1 cellular context compared by ENCODE assay signal in genomic region chr9:70419546-70420266, GRCh38.
TF ChIP-seq lines count a peak whose summit lies in the region.

No MANE protein-coding gene starts in this region.

TF ChIP-seq in HepG2, 621 proteins besides CTCF, POLR2A, EP300 and RAD21 (continued from another document and continues in another):
- no peak for TF ChIP-seq MLXIP (CRISPR knock-in tag; IDR thresholded peaks at IDR 0.05; ENCODE audit: borderline replicate concordance)
- TF ChIP-seq ZNF232 (CRISPR knock-in tag; IDR thresholded peaks at IDR 0.05; ENCODE audit: borderline replicate concordance), result no peak
- TF ChIP-seq TBX3 (IDR thresholded peaks at IDR 0.05; ENCODE audit: borderline replicate concordance), result peak; percentile 21; the same call in 1 of the 2 replicates
- no peak for TF ChIP-seq ZSCAN25 (CRISPR knock-in tag; IDR thresholded peaks at IDR 0.05)
- no peak for TF ChIP-seq HNRNPUL1 (IDR thresholded peaks at IDR 0.05; ENCODE audit: low read depth, low read length)
- TF ChIP-seq GMEB1 (CRISPR knock-in tag; IDR thresholded peaks at IDR 0.05; ENCODE audit: borderline replicate concordance), result no peak
- TF ChIP-seq ZBTB46 (CRISPR knock-in tag; IDR thresholded peaks at IDR 0.05; ENCODE audit: borderline replicate concordance), result no peak
- TF ChIP-seq ELK4 (CRISPR knock-in tag; IDR thresholded peaks at IDR 0.05; ENCODE audit: borderline replicate concordance), result no peak
- TF ChIP-seq ZNF44 (CRISPR knock-in tag; IDR thresholded peaks at IDR 0.05), result no peak
- TF ChIP-seq HMGA1 (CRISPR knock-in tag; conservative IDR thresholded peaks at IDR 0.05), result no peak
- no peak for TF ChIP-seq ZNF292 (CRISPR knock-in tag; IDR thresholded peaks at IDR 0.05; ENCODE audit: borderline replicate concordance, low read depth)
- TF ChIP-seq KAT2B (IDR thresholded peaks at IDR 0.05; ENCODE audit: borderline replicate concordance, low read depth, low read length), result no peak
- TF ChIP-seq PITX1 (CRISPR knock-in tag; IDR thresholded peaks at IDR 0.05), result no peak
- TF ChIP-seq ZNF639 (CRISPR knock-in tag; conservative IDR thresholded peaks at IDR 0.05), result no peak; the same call in 1 of the 2 replicates
- TF ChIP-seq FLYWCH1 (CRISPR knock-in tag; IDR thresholded peaks at IDR 0.05), result no peak
- TF ChIP-seq ZNF841 (CRISPR knock-in tag; IDR thresholded peaks at IDR 0.05; ENCODE audit: borderline replicate concordance), result no peak
- TF ChIP-seq PHF20 (CRISPR knock-in tag; IDR thresholded peaks at IDR 0.05), result no peak
- no peak for TF ChIP-seq CEBPZ (IDR thresholded peaks at IDR 0.05; ENCODE audit: low read length)
- TF ChIP-seq ZNF280B (CRISPR knock-in tag; IDR thresholded peaks at IDR 0.05; ENCODE audit: borderline replicate concordance), result no peak
- peak; percentile 55 for TF ChIP-seq MED8 (CRISPR knock-in tag; IDR thresholded peaks at IDR 0.05; ENCODE audit: insufficient replicate concordance)
- TF ChIP-seq SIN3B (IDR thresholded peaks at IDR 0.05; ENCODE audit: low read length), result no peak
- no peak for TF ChIP-seq SUZ12 (IDR thresholded peaks at IDR 0.05; ENCODE audit: low read depth, low read length)
- TF ChIP-seq FUBP1 (CRISPR knock-in tag; IDR thresholded peaks at IDR 0.05; ENCODE audit: borderline replicate concordance), result no peak
- peak; percentile 92 for TF ChIP-seq MAZ (IDR thresholded peaks at IDR 0.05; ENCODE audit: borderline replicate concordance, low read depth, low read length)
- TF ChIP-seq MAZ (CRISPR knock-in tag; IDR thresholded peaks at IDR 0.05; ENCODE audit: low read depth), result peak; percentile 5; the same call in 1 of the 2 replicates
- TF ChIP-seq RXRA (CRISPR knock-in tag; IDR thresholded peaks at IDR 0.05), result no peak
- TF ChIP-seq ZSCAN12 (CRISPR knock-in tag; IDR thresholded peaks at IDR 0.05), result no peak
- TF ChIP-seq ZBTB20 (CRISPR knock-in tag; IDR thresholded peaks at IDR 0.05; ENCODE audit: borderline replicate concordance, low read depth), result no peak
- TF ChIP-seq MED13 (CRISPR knock-in tag; IDR thresholded peaks at IDR 0.05), result no peak
- TF ChIP-seq ZNF251 (CRISPR knock-in tag; IDR thresholded peaks at IDR 0.05), result no peak
- TF ChIP-seq ZNF724P (CRISPR knock-in tag; IDR thresholded peaks at IDR 0.05; ENCODE audit: borderline replicate concordance), result no peak; the same call in 1 of the 2 replicates
- no peak for TF ChIP-seq ZFP41 (CRISPR knock-in tag; IDR thresholded peaks at IDR 0.05; ENCODE audit: borderline replicate concordance)
- no peak for TF ChIP-seq ZNF792 (CRISPR knock-in tag; IDR thresholded peaks at IDR 0.05)
- no peak for TF ChIP-seq ARID2 (CRISPR knock-in tag; IDR thresholded peaks at IDR 0.05; ENCODE audit: borderline replicate concordance)
- no peak for TF ChIP-seq FOXC1 (CRISPR knock-in tag; IDR thresholded peaks at IDR 0.05; ENCODE audit: borderline replicate concordance)
- TF ChIP-seq ZNF510 (CRISPR knock-in tag; IDR thresholded peaks at IDR 0.05; ENCODE audit: low read depth), result no peak
- no peak for TF ChIP-seq TRIM22 (IDR thresholded peaks at IDR 0.05)
- TF ChIP-seq ZFP90 (CRISPR knock-in tag; IDR thresholded peaks at IDR 0.05; ENCODE audit: borderline replicate concordance), result no peak
- TF ChIP-seq UBTF (CRISPR knock-in tag; IDR thresholded peaks at IDR 0.05), result no peak
- TF ChIP-seq KMT2A (CRISPR knock-in tag; IDR thresholded peaks at IDR 0.05), result no peak
